In genomic region chr22:44344407-44344806, GRCh38 we compare ENCODE assay signal across 1 cellular context.
TF ChIP-seq lines count a peak whose summit lies in the region.

No MANE protein-coding gene starts in this region.

TF ChIP-seq in WTC11, 78 proteins besides CTCF, POLR2A, EP300 and RAD21 (continued from another document):
- TF ChIP-seq ATF6 (CRISPR knock-in tag; IDR thresholded peaks at IDR 0.05) (no peak), MYBL2 (CRISPR knock-in tag; IDR thresholded peaks at IDR 0.05) (no peak)
